Comparison of ENCODE assay signal across 8 cellular contexts in genomic region chrX:154486396-154487207, GRCh38. TPM values are rescaled to one million over a fixed set of nuclear protein-coding genes. Genes with fewer than 3 reads are reported as not detected.
DNase-seq lines count a peak whose midpoint lies in the region; ATAC-seq and TF ChIP-seq lines count a peak whose summit lies in the region.

UBL4A (minus strand) TSS chrX:154486615; CDS start chrX:154486584, 31 bp downstream.

- H3K4me1 Mint-ChIP-seq in activated CD8-positive, alpha-beta T cell treated with anti-CD3 and anti-CD28 coated beads for 36 hours (ENCODE audit: low read depth): peaks cover 29% of the 10 kb centered on the region
- peaks cover 7 to 21% of the 10 kb centered on the region in 2 donors for H3K4me1 Mint-ChIP-seq in effector memory CD8-positive, alpha-beta T cell (ENCODE audit: low read depth in 2 of 2)

- H3K36me3 ChIP-seq in mesenchymal stem cell (ENCODE audit: control insufficient read depth in 1 of 2, insufficient read depth in 2 of 2, low read depth in 1 of 2, low read length in 2 of 2): peaks cover 33 to 41% of the 10 kb centered on the region in 2 experiments

- H3K9me3 ChIP-seq in mesenchymal stem cell (ENCODE audit: control insufficient read depth, low read length): no peaks in the 10 kb centered on the region

- peak within 1 kb of the TSS in 1 of 2 experiments; percentile 78 for H2BK12ac ChIP-seq in mesenchymal stem cell (ENCODE audit: low read length in 2 of 2)

- peak within 1 kb of the TSS; percentile 83 for H2BK15ac ChIP-seq in mesenchymal stem cell (ENCODE audit: low read depth, poor library complexity, severe bottlenecking)

- peaks cover 18% of the 10 kb centered on the region for H3K36me3 Mint-ChIP-seq in activated CD8-positive, alpha-beta T cell treated with anti-CD3 and anti-CD28 coated beads for 36 hours (ENCODE audit: low read depth)
- H3K36me3 Mint-ChIP-seq in effector memory CD8-positive, alpha-beta T cell (ENCODE audit: insufficient read depth): peaks cover 40% of the 10 kb centered on the region

- 6% methylated on average over 14 of the region's 95 CpGs for WGBS in mesenchymal stem cell

- no peak for TF ChIP-seq CTCF in GM20000 (IDR thresholded peaks at IDR 0.05; ENCODE audit: extremely low read depth, missing control alignments)
- no peak for TF ChIP-seq CTCF in activated CD8-positive, alpha-beta T cell treated with anti-CD3 and anti-CD28 coated beads for 36 hours (IDR thresholded peaks at IDR 0.05)

- H4K8ac ChIP-seq in mesenchymal stem cell (ENCODE audit: low read length): peak within 1 kb of the TSS; percentile 49

- DNase-seq in Ammon's horn (ENCODE audit: low spot score) (peak; percentile 43), GM20000 (ENCODE audit: low spot score) (peak; percentile 85), NCI-H510A (lab: John Stamatoyannopoulos, UW) (peak; percentile 35), mesenchymal stem cell (peak; percentile 47)
- DNase-seq in activated CD8-positive, alpha-beta T cell treated with anti-CD3 and anti-CD28 coated beads for 36 hours: peak; percentile 70
- DNase-seq in effector memory CD8-positive, alpha-beta T cell: peak; percentile 27 to 41 (median 40)
- peak; percentile 33 to 39 for DNase-seq in stimulated activated CD8-positive, alpha-beta memory T cell treated with anti-CD3 and anti-CD28 coated beads, Interleukin-7, amount 100 ng/mL, for 48 hours (ENCODE audit: extremely low read depth in 1 of 2, low read depth in 1 of 2)

- H3K9ac ChIP-seq in mesenchymal stem cell (ENCODE audit: low read length): peak within 1 kb of the TSS; percentile 69

- intact Hi-C loops in activated CD8-positive, alpha-beta T cell treated with anti-CD3 and anti-CD28 coated beads for 36 hours (cut with micrococcal nuclease): no loop called here

- H2AK5ac ChIP-seq in mesenchymal stem cell (ENCODE audit: low read length, severe bottlenecking): peak within 1 kb of the TSS; percentile 62

- peak within 1 kb of the TSS; percentile 71 for H3K4me3 Mint-ChIP-seq in activated CD8-positive, alpha-beta T cell treated with anti-CD3 and anti-CD28 coated beads for 36 hours
- H3K4me3 Mint-ChIP-seq in effector memory CD8-positive, alpha-beta T cell: peak within 1 kb of the TSS; percentile 81 to 87

- H3K4me2 ChIP-seq in mesenchymal stem cell (ENCODE audit: low read length, poor library complexity, severe bottlenecking): peak within 1 kb of the TSS; percentile 77

- peak within 1 kb of the TSS; percentile 71 for H2BK120ac ChIP-seq in mesenchymal stem cell (ENCODE audit: low read depth, low read length)

- peak within 1 kb of the TSS; percentile 73 to 78 for H3K4me3 ChIP-seq in mesenchymal stem cell (ENCODE audit: insufficient read depth in 1 of 2, low read depth in 1 of 2, low read length in 2 of 2)

- POLR2A ChIA-PET in activated CD8-positive, alpha-beta T cell treated with anti-CD3 and anti-CD28 coated beads for 36 hours (lab: Charles Lee): interaction anchor here (0.9 to 1.6 kb wide), 10 partner anchors 9 to 86 kb away, joined by 3 to 5 read pairs (median 3); no protein-coding TSS in a partner anchor

- H3K23ac ChIP-seq in mesenchymal stem cell (ENCODE audit: low read length in 2 of 2): no peak within 1 kb of the TSS

- H2BK5ac ChIP-seq in mesenchymal stem cell (ENCODE audit: low read depth, low read length, poor library complexity, severe bottlenecking): no peak within 1 kb of the TSS

- peak within 1 kb of the TSS in 1 of 2 experiments; percentile 80 for H3K4ac ChIP-seq in mesenchymal stem cell (ENCODE audit: low read depth in 1 of 2, low read length in 2 of 2)

- H3K79me1 ChIP-seq in mesenchymal stem cell (replicated peaks; ENCODE audit: low read length, poor library complexity, severe bottlenecking): peaks cover 16% of the 10 kb centered on the region

- peak within 1 kb of the TSS; percentile 72 for H3K27ac Mint-ChIP-seq in activated CD8-positive, alpha-beta T cell treated with anti-CD3 and anti-CD28 coated beads for 36 hours
- H3K27ac Mint-ChIP-seq in effector memory CD8-positive, alpha-beta T cell: peak within 1 kb of the TSS; percentile 23 to 69

- peak; percentile 24 for ATAC-seq in activated CD8-positive, alpha-beta T cell treated with anti-CD3 and anti-CD28 coated beads for 36 hours
- peak; percentile 38 for ATAC-seq in effector memory CD8-positive, alpha-beta T cell (replicated peaks)
- no peak for ATAC-seq in GM21360 (IDR thresholded peaks at IDR 0.05; ENCODE audit: unreplicated experiment)

- peak within 1 kb of the TSS; percentile 80 for H4K91ac ChIP-seq in mesenchymal stem cell (ENCODE audit: low read length)

- CTCF ChIA-PET in activated CD8-positive, alpha-beta T cell treated with anti-CD3 and anti-CD28 coated beads for 36 hours (lab: Charles Lee): interaction anchor here (1.2 kb wide), 1 partner anchor 49 kb away, joined by 3 read pairs; no protein-coding TSS in a partner anchor

- H3K27me3 ChIP-seq in mesenchymal stem cell (ENCODE audit: control insufficient read depth in 1 of 2, insufficient read depth in 1 of 2, low read length in 2 of 2): peaks cover 0 to 10% of the 10 kb centered on the region in 2 experiments

- H3K9me3 Mint-ChIP-seq in activated CD8-positive, alpha-beta T cell treated with anti-CD3 and anti-CD28 coated beads for 36 hours: no peaks in the 10 kb centered on the region
- no peaks in the 10 kb centered on the region for H3K9me3 Mint-ChIP-seq in effector memory CD8-positive, alpha-beta T cell

- peak within 1 kb of the TSS in 1 of 2 experiments; percentile 98 for H3K14ac ChIP-seq in mesenchymal stem cell (ENCODE audit: low read length in 2 of 2)

- H3K18ac ChIP-seq in mesenchymal stem cell (ENCODE audit: low read depth in 1 of 2, low read length in 2 of 2): peak within 1 kb of the TSS; percentile 28 to 87

- H3K4me1 ChIP-seq in mesenchymal stem cell (ENCODE audit: control insufficient read depth, insufficient read depth, low read depth, low read length): peaks cover 28% of the 10 kb centered on the region

- peak within 1 kb of the TSS; percentile 33 for H3K27ac ChIP-seq in mesenchymal stem cell (ENCODE audit: low read length, poor library complexity, severe bottlenecking)

- peak within 1 kb of the TSS; percentile 77 for H2AFZ ChIP-seq in mesenchymal stem cell (ENCODE audit: low read depth, low read length)

- H3K27me3 Mint-ChIP-seq in activated CD8-positive, alpha-beta T cell treated with anti-CD3 and anti-CD28 coated beads for 36 hours: no peaks in the 10 kb centered on the region
- H3K27me3 Mint-ChIP-seq in effector memory CD8-positive, alpha-beta T cell: no peaks in the 10 kb centered on the region

RNA-seq across cellular contexts. Expression of gene UBL4A, which starts in this region (rescaled TPM):
- 10 to 100 TPM; 46.5 to 47.6 TPM for total RNA-seq in activated CD8-positive, alpha-beta T cell treated with anti-CD3 and anti-CD28 coated beads for 36 hours
- 17.7 TPM for polyA plus RNA-seq in mesenchymal stem cell (2013, experiment 1 of 2)
- 18.3 TPM for polyA plus RNA-seq in mesenchymal stem cell (2013, experiment 2 of 2)

Comparison
In these comparisons a context has a peak if more than half of its experiments do, and no peak if none do; other contexts are left out.
1. DNase-seq: peak in every context shown above with its lines; median percentile 85 in GM20000; 70 in activated CD8-positive, alpha-beta T cell treated with anti-CD3 and anti-CD28 coated beads for 36 hours; 47 in mesenchymal stem cell; 43 in Ammon's horn; 40 in effector memory CD8-positive, alpha-beta T cell; 36 in stimulated activated CD8-positive, alpha-beta memory T cell treated with anti-CD3 and anti-CD28 coated beads, Interleukin-7, amount 100 ng/mL, for 48 hours; 35 in NCI-H510A.